Comparison of ENCODE assay signal across 20 cellular contexts in genomic region chr16:50146479-50147435, GRCh38. TPM values are rescaled to one million over a fixed set of nuclear protein-coding genes. Genes with fewer than 3 reads are reported as not detected.
DNase-seq lines count a peak whose midpoint lies in the region; ATAC-seq, FAIRE-seq and TF ChIP-seq lines count a peak whose summit lies in the region.
"Had no signal": no experiment of that assay in that cellular context is flagged by ENCODE, and none has a peak within 500 bp of the region (broad histone marks: within the 10 kb centered on the region; RNA-seq: fewer than 3 reads in every experiment).

No MANE protein-coding gene starts in this region.

- in situ Hi-C loops in IMR-90 (cut with MboI; ENCODE audit: low sequenced_read_pairs) (no loop called here), K562 (cut with MboI) (no loop called here)

- no peak overlapping the region for H3K23ac ChIP-seq in IMR-90 (ENCODE audit: low read depth, low read length)

- H3K4me3 ChIP-seq in BLaER1 (no peak overlapping the region), IMR-90 (ENCODE audit: insufficient read depth, low read depth, low read length) (no peak overlapping the region), K562 (no peak overlapping the region), mesodermal cell (ENCODE audit: extremely low read depth, insufficient read depth, low read length, poor library complexity, severe bottlenecking) (no peak overlapping the region)
- H3K4me3 ChIP-seq: GM23248, PC-9, stomach had no signal

- H3K9me1 ChIP-seq in IMR-90 (ENCODE audit: insufficient read depth, low read length) (0 out of 2 replicates have a peak, but pooled peaks cover 2% of the 10 kb centered on the region), K562 (ENCODE audit: control insufficient read depth, insufficient read depth, low read length) (no peaks in the 10 kb centered on the region)

- no peaks in the 10 kb centered on the region for H4K20me1 ChIP-seq in BLaER1
- no peaks in the 10 kb centered on the region for H4K20me1 ChIP-seq in IMR-90 (ENCODE audit: insufficient read depth, low read length)
- H4K20me1 ChIP-seq in K562 (replicated peaks; ENCODE audit: control insufficient read depth, insufficient read depth, low read length) = no peaks in the 10 kb centered on the region

- H3K79me1 ChIP-seq in IMR-90 (ENCODE audit: low read depth in 1 of 2, low read length in 2 of 2) = no peaks in the 10 kb centered on the region

- no peak overlapping the region for H2BK120ac ChIP-seq in IMR-90 (ENCODE audit: low read depth, low read length)

- DNase-seq in IMR-90 = no peak
- DNase-seq in K562 (ENCODE audit: extremely low read depth in 1 of 4, low spot score in 3 of 4) = peak in 2 of 4 experiments; percentile 27 to 36
- DNase-seq in hypothalamus (lab: John Stamatoyannopoulos, UW) = no peak
- no peak for DNase-seq in chondrocyte (ENCODE audit: low spot score)
- DNase-seq in DMS53 (lab: John Stamatoyannopoulos, UW) = no peak
- DNase-seq: activated CD4-positive, CD25-positive, alpha-beta regulatory T cell; effector CD8-positive, alpha-beta T cell; GM23248; midbrain; NCI-H1092; NCI-H446 treated with DMSO at 0.1 percent for 48 hours; occipital lobe; PC-9; stimulated activated CD4-positive, alpha-beta T cell treated with anti-CD3 and anti-CD28 coated beads, Interleukin-12 subunit alpha, Interleukin-12 subunit beta, amount 100 ng/mL, for 4 hours; stomach; SW 1271 had no signal

- H3K9me3 ChIP-seq in BLaER1 (no peaks in the 10 kb centered on the region), IMR-90 (ENCODE audit: control insufficient read depth, insufficient read depth, low read length) (no peaks in the 10 kb centered on the region), K562 (replicated peaks; ENCODE audit: control insufficient read depth, insufficient read depth, low read depth, low read length) (no peaks in the 10 kb centered on the region), mesodermal cell (ENCODE audit: control insufficient read depth, low read length) (no peaks in the 10 kb centered on the region)
- H3K9me3 ChIP-seq: stomach had no signal

- H4K91ac ChIP-seq in IMR-90 (ENCODE audit: insufficient read depth, low read depth, low read length) = no peak overlapping the region

- H2AK9ac ChIP-seq in IMR-90 (replicated peaks; ENCODE audit: low read depth, low read length, poor library complexity) = no peak overlapping the region

- H3K4me2 ChIP-seq in BLaER1 (peak overlapping the region; percentile 18; the same call in 1 of the 2 replicates), IMR-90 (ENCODE audit: low read depth, low read length) (no peak overlapping the region), K562 (ENCODE audit: insufficient read depth, low read length) (peak overlapping the region; percentile 21)
- H3K4me2 ChIP-seq: PC-9 had no signal

- TF ChIP-seq EP300 in K562 (IDR thresholded peaks at IDR 0.05; ENCODE audit: low read length) = no peak

- ATAC-seq in IMR-90 (ENCODE audit: low read depth) (peak; percentile 40), K562 (peak; percentile 81)
- no peak for ATAC-seq in stimulated activated memory B cell treated with anti-CD40 and anti-IgM and Interleukin-4, amounts not matched to agents 10 μg/mL and 1 μg/mL and 100 μg/mL, for 72 hours

- no peaks in the 10 kb centered on the region for H3K27me3 Mint-ChIP-seq in chondrocyte (ENCODE audit: low read depth)
- no peaks in the 10 kb centered on the region for H3K27me3 Mint-ChIP-seq in stimulated activated memory B cell treated with anti-CD40 and anti-IgM and Interleukin-4, amounts not matched to agents 10 μg/mL and 1 μg/mL and 100 μg/mL, for 72 hours
- H3K27me3 Mint-ChIP-seq: B cell had no signal

- TF ChIP-seq RAD21 in IMR-90 (IDR thresholded peaks at IDR 0.05; ENCODE audit: low read length) (no peak), K562 (CRISPR knock-in tag; conservative IDR thresholded peaks at IDR 0.05 in 1 of 2, IDR thresholded peaks at IDR 0.05 in 1 of 2) (no peak)

- no peak overlapping the region for H3K14ac ChIP-seq in IMR-90 (replicated peaks; ENCODE audit: low read depth, low read length)

- no peak overlapping the region for H2AK5ac ChIP-seq in IMR-90 (ENCODE audit: low read depth, low read length)

- H3K4me3 Mint-ChIP-seq in chondrocyte (ENCODE audit: unreplicated experiment) = no peak overlapping the region
- no peak overlapping the region for H3K4me3 Mint-ChIP-seq in stimulated activated memory B cell treated with anti-CD40 and anti-IgM and Interleukin-4, amounts not matched to agents 10 μg/mL and 1 μg/mL and 100 μg/mL, for 72 hours
- H3K4me3 Mint-ChIP-seq: B cell had no signal

- WGBS in IMR-90 (ENCODE audit: extremely low coverage in 2 of 2, insufficient read length in 1 of 2), 2 experiments = 80% methylated on average over 8 of the region's 9 CpGs; no CpG with 5 or more reads in 1 of the 2 experiments
- WGBS in K562 (ENCODE audit: insufficient coverage, low coverage, missing lambda C conversion rate) = 32% methylated on average over 8 of the region's 9 CpGs
- WGBS in mesodermal cell (ENCODE audit: insufficient coverage in 2 of 2), 2 experiments = 93 to 97% methylated on average over 8 to 9 of the region's 9 CpGs

- no peak overlapping the region for H3K4ac ChIP-seq in IMR-90 (ENCODE audit: low read depth, low read length)

- POLR2A ChIA-PET in IMR-90 (lab: Charles Lee; ENCODE audit: unreplicated experiment) = no interaction called here
- POLR2A ChIA-PET in K562 (lab: Yijun Ruan, JAX) = no interaction called here

- no peaks in the 10 kb centered on the region for H3K9me3 Mint-ChIP-seq in chondrocyte (ENCODE audit: low read depth)
- no peaks in the 10 kb centered on the region for H3K9me3 Mint-ChIP-seq in stimulated activated memory B cell treated with anti-CD40 and anti-IgM and Interleukin-4, amounts not matched to agents 10 μg/mL and 1 μg/mL and 100 μg/mL, for 72 hours

- H3K27ac Mint-ChIP-seq in chondrocyte (ENCODE audit: unreplicated experiment) = no peak overlapping the region
- no peak overlapping the region for H3K27ac Mint-ChIP-seq in stimulated activated memory B cell treated with anti-CD40 and anti-IgM and Interleukin-4, amounts not matched to agents 10 μg/mL and 1 μg/mL and 100 μg/mL, for 72 hours
- H3K27ac Mint-ChIP-seq: B cell had no signal

- H3K27me3 ChIP-seq in BLaER1 (no peaks in the 10 kb centered on the region), IMR-90 (ENCODE audit: control insufficient read depth, insufficient read depth, low read length) (no peaks in the 10 kb centered on the region), K562 (ENCODE audit: control insufficient read depth in 2 of 2, insufficient read depth in 2 of 2, low read length in 2 of 2) (no peaks in the 10 kb centered on the region)
- H3K27me3 ChIP-seq: stomach had no signal

- H2AFZ ChIP-seq in IMR-90 (replicated peaks; ENCODE audit: low read length, poor library complexity) = no peak overlapping the region
- H2AFZ ChIP-seq in K562 (ENCODE audit: low read depth, low read length) = peak overlapping the region; percentile 26
- H2AFZ ChIP-seq: GM23248, PC-9 had no signal

- H3K36me3 ChIP-seq in BLaER1 (no peaks in the 10 kb centered on the region), IMR-90 (ENCODE audit: control insufficient read depth, insufficient read depth, low read length) (no peaks in the 10 kb centered on the region), K562 (ENCODE audit: control insufficient read depth, insufficient read depth, low read length) (no peaks in the 10 kb centered on the region), mesodermal cell (ENCODE audit: control insufficient read depth, insufficient read depth, low read length) (no peaks in the 10 kb centered on the region)
- H3K36me3 ChIP-seq: stomach had no signal

- H3K36me3 Mint-ChIP-seq in chondrocyte (ENCODE audit: low read depth) = no peaks in the 10 kb centered on the region
- H3K36me3 Mint-ChIP-seq in stimulated activated memory B cell treated with anti-CD40 and anti-IgM and Interleukin-4, amounts not matched to agents 10 μg/mL and 1 μg/mL and 100 μg/mL, for 72 hours = no peaks in the 10 kb centered on the region

- CTCF ChIA-PET in IMR-90 (lab: Yijun Ruan, JAX) (no interaction called here), K562 (lab: Yijun Ruan, JAX; ENCODE audit: low intra/inter-chr PET ratio) (no interaction called here)

- intact Hi-C loops in IMR-90 (cut with micrococcal nuclease) = no loop called here
- intact Hi-C loops in K562 (cut with micrococcal nuclease) = no loop called here

- H3K79me2 ChIP-seq in K562 (ENCODE audit: control insufficient read depth, insufficient read depth, low read length) = no peaks in the 10 kb centered on the region

- dilution Hi-C loops in IMR-90 (cut with HindIII; ENCODE audit: low sequenced_read_pairs, unreplicated experiment) = no loop called here

- no peak overlapping the region for H3K56ac ChIP-seq in IMR-90 (ENCODE audit: extremely low read depth, insufficient read depth, low read length)

- H4K8ac ChIP-seq in IMR-90 (ENCODE audit: low read depth in 2 of 2, low read length in 2 of 2) = no peak overlapping the region

- no peak overlapping the region for H4K5ac ChIP-seq in IMR-90 (ENCODE audit: low read depth, low read length)

- H2BK5ac ChIP-seq in IMR-90 (ENCODE audit: low read depth, low read length, poor library complexity, severe bottlenecking) = no peak overlapping the region

- BruUV-seq in IMR-90 (replicated peaks; lab: Mats Ljungman, UMichigan) (no TSS peak), K562 (replicated peaks; lab: Mats Ljungman, UMichigan) (no TSS peak)

- no peak overlapping the region for H3K18ac ChIP-seq in IMR-90 (ENCODE audit: low read depth, low read length)

- H3K9ac ChIP-seq in BLaER1 = no peak overlapping the region
- H3K9ac ChIP-seq in IMR-90 (ENCODE audit: low read depth, low read length) = no peak overlapping the region
- H3K9ac ChIP-seq in K562 (ENCODE audit: insufficient read depth in 1 of 2, low read depth in 2 of 2, low read length in 2 of 2) = no peak overlapping the region
- H3K9ac ChIP-seq: GM23248 had no signal

- H2BK15ac ChIP-seq in IMR-90 (ENCODE audit: low read depth, low read length) = no peak overlapping the region

- H3K4me1 ChIP-seq in BLaER1 = peaks cover 13% of the 10 kb centered on the region; the same call in 1 of the 2 replicates
- H3K4me1 ChIP-seq in IMR-90 (ENCODE audit: control insufficient read depth, insufficient read depth, low read length) = peaks cover 3% of the 10 kb centered on the region; the same call in 1 of the 2 replicates
- H3K4me1 ChIP-seq in K562 (replicated peaks in 1 of 2; ENCODE audit: control insufficient read depth in 2 of 2, insufficient read depth in 2 of 2, low read length in 2 of 2) = peaks cover 0 to 10% of the 10 kb centered on the region in 2 experiments; a peak in 3 of 5 replicates
- peaks cover 3% of the 10 kb centered on the region for H3K4me1 ChIP-seq in mesodermal cell (ENCODE audit: control insufficient read depth, insufficient read depth, low read length, poor library complexity, severe bottlenecking)

- no peak overlapping the region for H2BK20ac ChIP-seq in IMR-90 (ENCODE audit: low read depth, low read length)

- TF ChIP-seq POLR2A in IMR-90 (IDR thresholded peaks at IDR 0.05; ENCODE audit: low read depth, low read length) (no peak), K562 (conservative IDR thresholded peaks at IDR 0.05) (no peak)

- H3K4me1 Mint-ChIP-seq in chondrocyte (ENCODE audit: low read depth) = peaks cover 1% of the 10 kb centered on the region
- peaks cover 3% of the 10 kb centered on the region for H3K4me1 Mint-ChIP-seq in stimulated activated memory B cell treated with anti-CD40 and anti-IgM and Interleukin-4, amounts not matched to agents 10 μg/mL and 1 μg/mL and 100 μg/mL, for 72 hours

- FAIRE-seq in K562 (lab: Jason Lieb, UNC) = peak; percentile 72

- TF ChIP-seq CTCF in IMR-90 (conservative IDR thresholded peaks at IDR 0.05; ENCODE audit: low read depth, low read length) (no peak), K562 (IDR thresholded peaks at IDR 0.05 in 2 of 3, conservative IDR thresholded peaks at IDR 0.05 in 1 of 3; ENCODE audit: insufficient read depth in 2 of 3, low read depth in 1 of 3, low read length in 3 of 3) (no peak), chondrocyte (IDR thresholded peaks at IDR 0.05) (no peak)

- H3K27ac ChIP-seq in BLaER1 = no peak overlapping the region
- H3K27ac ChIP-seq in IMR-90 (ENCODE audit: insufficient read depth, low read length) = no peak overlapping the region
- no peak overlapping the region for H3K27ac ChIP-seq in K562 (ENCODE audit: extremely low read depth, low read depth, low read length)
- peak overlapping the region; percentile 29 for H3K27ac ChIP-seq in mesodermal cell (ENCODE audit: low read depth, low read length, severe bottlenecking)
- H3K27ac ChIP-seq: GM23248, PC-9, stomach had no signal

RNA-seq across cellular contexts. Expression of gene TENT4B, which starts 6.3 kb away (rescaled TPM):
- total RNA-seq in IMR-90 (2012; rRNA removed) (7.0 and 12.5 TPM in 2 replicates), K562 (2014; rRNA removed) (5.8 and 6.8 TPM in 2 replicates), K562 (2014; rRNA removed; fragmentation: Illumina TruSeq; extraction: Trizol) (7.0 and 7.5 TPM in 2 replicates), K562 (2015; rRNA removed; fragmentation: Illumina TruSeq; extraction: Trizol) (6.6 and 7.0 TPM in 2 replicates), K562 (2021) (7.8 and 8.4 TPM in 2 replicates), chondrocyte (8.4 to 9.8 TPM (median 9.2 TPM) in 3 replicates)
- polyA plus RNA-seq in IMR-90 (2012; rRNA removed) (4.1 and 5.2 TPM in 2 replicates), K562 (2011; rRNA removed) (5.9 and 6.9 TPM in 2 replicates), K562 (2014; fragmentation: Illumina TruSeq; extraction: Trizol) (6.9 and 8.3 TPM in 2 replicates), K562 (2014; fragmentation: Nextera tagmentation; extraction: Ambion mirVana) (1 to 10 TPM; 5.2 to 7.7 TPM), K562 (2014; rRNA removed) (4.1 and 5.8 TPM in 2 replicates)
- 1.2 and 1.5 TPM in 2 replicates for polyA plus RNA-seq in IMR-90 (2012; cell fraction: cytosol; rRNA removed)
- polyA plus RNA-seq in IMR-90 (2012; cell fraction: nucleus; rRNA removed; ENCODE audit: low replicate concordance) = 2.3 and 7.6 TPM in 2 replicates
- total RNA-seq in K562 (2011; cell fraction: chromatin; rRNA removed; ENCODE audit: low replicate concordance) = 5.1 and 12.6 TPM in 2 replicates
- total RNA-seq in K562 (2011; cell fraction: nucleolus; rRNA removed) = 4.1 and 4.5 TPM in 2 replicates
- 5.6 and 7.9 TPM in 2 replicates for total RNA-seq in K562 (2011; cell fraction: nucleoplasm; rRNA removed)
- 2.0 and 2.7 TPM in 2 replicates for polyA plus RNA-seq in K562 (2011; cell fraction: cytosol; rRNA removed)
- 4.1 and 4.3 TPM in 2 replicates for polyA plus RNA-seq in K562 (2011; cell fraction: nucleus; rRNA removed)
- 2.9 and 4.9 TPM in 2 replicates for polyA plus RNA-seq in K562 (2012)
- polyA minus RNA-seq in K562 (2011; rRNA and poly(A)+ RNA removed) = 14.7 and 16.8 TPM in 2 replicates
- 5.6 and 6.7 TPM in 2 replicates for polyA minus RNA-seq in K562 (2011; cell fraction: cytosol; rRNA and poly(A)+ RNA removed)
- polyA minus RNA-seq in K562 (2011; cell fraction: nucleus; rRNA and poly(A)+ RNA removed) = 3.0 and 5.0 TPM in 2 replicates
- polyA plus RNA-seq in mesodermal cell (2013, experiment 1 of 2) = 8.8 TPM
- polyA plus RNA-seq in mesodermal cell (2013, experiment 2 of 2) = 8.2 TPM
